ENCODE assay signal across 25 cellular contexts in the genomic region with DNA sequence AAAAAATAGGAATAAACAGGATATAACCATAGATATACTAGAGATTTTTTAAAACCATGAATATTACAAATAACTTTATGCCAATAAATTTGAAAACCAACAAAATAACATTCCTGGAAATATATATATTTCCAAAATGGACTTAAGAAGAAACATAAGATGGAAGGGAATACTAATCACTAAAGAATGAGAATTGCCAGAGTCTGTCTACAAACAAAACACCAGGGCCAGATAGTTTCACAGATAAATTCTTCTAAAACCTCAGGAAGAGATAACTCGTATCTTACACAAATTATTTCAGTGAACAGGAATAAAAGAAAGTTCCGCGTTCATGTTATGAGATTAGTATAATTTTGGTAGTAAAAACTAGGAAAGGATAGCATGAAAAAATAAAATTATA.
"Had no signal": no experiment of that assay in that cellular context is flagged by ENCODE, and none has a peak within 500 bp of the region (broad histone marks: within the 10 kb centered on the region; RNA-seq: fewer than 3 reads in every experiment).

No MANE protein-coding gene starts in this region.

- H3K4me1 ChIP-seq: breast epithelium, foreskin keratinocyte, sigmoid colon had no signal

- FAIRE-seq: TTC549 had no signal

- H3K27ac ChIP-seq: breast epithelium, epithelial cell of prostate, foreskin keratinocyte, sigmoid colon, thoracic aorta had no signal

- H3K9me3 ChIP-seq: breast epithelium, sigmoid colon, thoracic aorta had no signal

- ATAC-seq: activated CD4-positive, alpha-beta T cell treated with anti-CD3 and anti-CD28 coated beads for 36 hours; foreskin keratinocyte; left ventricle myocardium superior; natural killer cell; stimulated activated naive B cell treated with anti-CD40 and anti-IgM and Interleukin-4, amounts not matched to agents 10 μg/mL and 1 μg/mL and 100 μg/mL, for 72 hours; T-cell; WTC11 had no signal

- H3K4me3 ChIP-seq: breast epithelium, sigmoid colon, smooth muscle cell, thoracic aorta had no signal

- H3K27me3 ChIP-seq: breast epithelium, foreskin keratinocyte, sigmoid colon had no signal

- DNase-seq: activated CD4-positive, alpha-beta T cell treated with anti-CD3 and anti-CD28 coated beads for 36 hours; activated CD4-positive, alpha-beta T cell treated with anti-CD3 and anti-CD28 coated beads, Interleukin-2, amount 50 U/mL, for 48 hours; activated effector memory CD4-positive, alpha-beta T cell treated with Interleukin-2 at 50 U/mL for 16 hours; activated naive CD4-positive, alpha-beta T cell treated with anti-CD3 and anti-CD28 coated beads, Interleukin-2, amount 10 ng/mL, durations not matched to agents 7 days and 5 days; activated T-cell treated with anti-CD3 and anti-CD28 coated beads, Interleukin-2, amount 50 U/mL, for 48 hours; anterior cingulate cortex; cortex of kidney; foreskin keratinocyte; hippocampal formation; left ventricle myocardium superior; mammary epithelial cell; natural killer cell; retina; sigmoid colon; stimulated activated CD4-positive, alpha-beta T cell treated with anti-CD3 and anti-CD28 coated beads, Interleukin-15, amount 100 ng/mL, for 24 hours; stimulated activated CD4-positive, alpha-beta T cell treated with anti-CD3 and anti-CD28 coated beads, Interleukin-2, amount 100 ng/mL, for 48 hours; stimulated activated CD8-positive, alpha-beta memory T cell treated with anti-CD3 and anti-CD28 coated beads, Interleukin-4, amount 100 ng/mL, for 48 hours; stimulated activated naive B cell treated with anti-CD40 and anti-IgM and Interleukin-4, amounts not matched to agents 10 μg/mL and 1 μg/mL and 100 μg/mL, for 72 hours; T-cell had no signal
